In the genomic region with DNA sequence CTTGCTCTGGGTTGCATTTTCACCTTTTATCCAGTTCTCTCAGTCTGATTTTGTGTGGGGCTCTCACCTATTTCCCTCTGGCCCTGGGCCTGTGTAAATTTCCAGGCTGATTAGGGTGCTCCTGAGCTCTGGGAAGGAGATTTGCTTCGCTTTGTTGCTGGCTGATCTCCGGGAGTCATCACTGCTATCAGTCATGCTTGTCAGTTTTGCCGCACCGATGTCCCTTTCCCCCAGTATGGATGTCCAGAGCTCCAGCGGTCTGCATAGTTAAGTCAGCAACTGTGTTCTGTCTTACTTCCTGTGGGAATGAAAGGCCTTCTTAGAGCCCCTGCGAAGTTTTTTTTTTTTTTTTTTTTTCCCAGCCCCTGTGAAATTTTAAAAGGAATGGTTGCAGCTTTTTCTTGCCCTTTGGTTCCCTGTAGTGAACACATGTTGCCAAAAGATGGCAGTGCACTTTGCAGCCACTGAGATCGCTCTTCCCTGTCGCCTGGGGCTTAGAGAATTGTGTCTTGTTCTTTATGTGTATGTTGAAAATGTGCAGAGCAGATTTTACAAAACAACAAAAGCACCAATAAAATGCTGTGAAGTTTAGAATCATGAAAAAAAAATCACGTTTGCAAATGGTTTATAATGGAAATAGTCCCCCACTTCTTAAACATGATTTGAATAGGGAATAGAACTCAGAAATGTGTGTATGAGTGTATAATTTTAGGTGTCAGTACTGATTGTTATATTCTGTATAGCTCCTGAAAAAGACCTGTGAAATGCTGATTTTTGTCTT, we compare ENCODE assay signal across 8 cellular contexts.
A peak's percentile ranks its signal among the peaks of the same experiment; 100 is the strongest.
DNase-seq lines count a peak whose midpoint lies in the region; ATAC-seq, FAIRE-seq and TF ChIP-seq lines count a peak whose summit lies in the region.

No MANE protein-coding gene starts in this region.

- H3K27me3 ChIP-seq in breast epithelium (no peaks in the 10 kb centered on the region), keratinocyte (ENCODE audit: control insufficient read depth, extremely low read depth, insufficient read depth, low read length) (peaks cover 6% of the 10 kb centered on the region), tibial nerve (no peaks in the 10 kb centered on the region)

- peak; percentile 55 for DNase-seq in AG08396 (ENCODE audit: low spot score)
- DNase-seq in NAMALWA (ENCODE audit: low spot score), result peak; percentile 21
- DNase-seq in breast epithelium (ENCODE audit: low spot score in 2 of 2), result no peak
- no peak for DNase-seq in keratinocyte (ENCODE audit: low read depth, low spot score)
- no peak for DNase-seq in tibial nerve (ENCODE audit: low spot score in 2 of 2)
- DNase-seq in SIG-M5 (lab: John Stamatoyannopoulos, UW), result no peak
- DNase-seq in activated T-cell treated with anti-CD3 and anti-CD28 coated beads, Interleukin-2, amount 50 U/mL, for 48 hours, result no peak

- no peak for TF ChIP-seq EP300 in tibial nerve (IDR thresholded peaks at IDR 0.05)

- no peak overlapping the region for H3K27ac ChIP-seq in breast epithelium
- H3K27ac ChIP-seq in keratinocyte (ENCODE audit: control insufficient read depth, insufficient read depth, low read length), result no peak overlapping the region
- peak overlapping the region in 1 of 4 donors; percentile 65 for H3K27ac ChIP-seq in tibial nerve

- no peaks in the 10 kb centered on the region for H3K9me1 ChIP-seq in keratinocyte (ENCODE audit: control insufficient read depth, extremely low read depth, insufficient read depth, low read length)

- H3K9ac ChIP-seq in keratinocyte (ENCODE audit: control insufficient read depth, extremely low read depth, insufficient read depth, low read length), result no peak overlapping the region

- H4K20me1 ChIP-seq in keratinocyte (ENCODE audit: control insufficient read depth, extremely low read depth, insufficient read depth, low read length), result no peaks in the 10 kb centered on the region

- TF ChIP-seq POLR2A in breast epithelium (IDR thresholded peaks at IDR 0.05), result no peak
- no peak for TF ChIP-seq POLR2A in tibial nerve (IDR thresholded peaks at IDR 0.05)

- peak; percentile 59 for FAIRE-seq in keratinocyte (lab: Jason Lieb, UNC)

- H3K9me3 ChIP-seq in breast epithelium (no peaks in the 10 kb centered on the region), keratinocyte (ENCODE audit: control insufficient read depth, low read depth, low read length) (no peaks in the 10 kb centered on the region), tibial nerve (no peaks in the 10 kb centered on the region)

- no peak overlapping the region for H3K4me2 ChIP-seq in keratinocyte (ENCODE audit: control insufficient read depth, extremely low read depth, insufficient read depth, low read depth, low read length)

- intact Hi-C loops in breast epithelium (cut with DNase I; ENCODE audit: low total_unique reads), result no loop called here

- H3K4me1 ChIP-seq in breast epithelium (no peaks in the 10 kb centered on the region), keratinocyte (ENCODE audit: control insufficient read depth, extremely low read depth, insufficient read depth, low read length) (peaks cover 3% of the 10 kb centered on the region), tibial nerve (peaks cover 0 to 32% (median 6%) of the 10 kb centered on the region in 4 donors)

- no peaks in the 10 kb centered on the region for H3K36me3 ChIP-seq in breast epithelium
- no peaks in the 10 kb centered on the region for H3K36me3 ChIP-seq in keratinocyte (ENCODE audit: control insufficient read depth in 2 of 2, extremely low read depth in 1 of 2, insufficient read depth in 2 of 2, low read length in 2 of 2)
- H3K36me3 ChIP-seq in tibial nerve, result no peaks in the 10 kb centered on the region

- ATAC-seq in GM18867 (IDR thresholded peaks at IDR 0.05; ENCODE audit: unreplicated experiment), result peak; percentile 63

- WGBS in tibial nerve, 2 donors, result 20 to 25% methylated on average over 9 of the region's 9 CpGs

- H3K4me3 ChIP-seq in breast epithelium (no peak overlapping the region), keratinocyte (ENCODE audit: control insufficient read depth in 2 of 3, extremely low read depth in 1 of 3, insufficient read depth in 2 of 3, low read depth in 1 of 3, low read length in 3 of 3) (no peak overlapping the region), tibial nerve (no peak overlapping the region)

- H2AFZ ChIP-seq in keratinocyte (ENCODE audit: control insufficient read depth, low read length), result no peak overlapping the region

- TF ChIP-seq CTCF in breast epithelium (IDR thresholded peaks at IDR 0.05) (peak in 2 of 3 donors; percentile 37), keratinocyte (optimal IDR thresholded peaks at IDR 0.05 in 1 of 3, IDR thresholded peaks at IDR 0.05 in 1 of 3, conservative IDR thresholded peaks at IDR 0.05 in 1 of 3; ENCODE audit: extremely low read depth in 1 of 3, insufficient read depth in 2 of 3, low read length in 3 of 3) (peak; percentile 59 to 79 (median 74)), tibial nerve (IDR thresholded peaks at IDR 0.05) (peak; percentile 60 to 75 (median 61))

- dilution Hi-C loops in keratinocyte (cut with MboI; ENCODE audit: extremely low pct_ligation_motif_present, low sequenced_read_pairs), result no loop called here

- H3K79me2 ChIP-seq in keratinocyte (ENCODE audit: control insufficient read depth, insufficient read depth, low read length), result no peaks in the 10 kb centered on the region

Comparison
In these comparisons a context has a peak if more than half of its experiments do, and no peak if none do; other contexts are left out.
1. DNase-seq: peak in AG08396 (single experiment) and NAMALWA (single experiment); none in breast epithelium (0 of 2), keratinocyte (single experiment), tibial nerve (0 of 2), SIG-M5 (single experiment) and activated T-cell treated with anti-CD3 and anti-CD28 coated beads, Interleukin-2, amount 50 U/mL, for 48 hours (0 of 2).
2. Peak in every context shown above with its lines, with median percentiles within 50 percentile points of each other: CTCF ChIP-seq.